Comparison of ENCODE assay signal across 20 cellular contexts in genomic region chr10:97390096-97390495, GRCh38.
"Had no signal": no experiment of that assay in that cellular context is flagged by ENCODE, and none has a peak within 500 bp of the region (broad histone marks: within the 10 kb centered on the region; RNA-seq: fewer than 3 reads in every experiment).

No MANE protein-coding gene starts in this region.

- H3K9me3 Mint-ChIP-seq: endodermal cell, mesothelial cell of epicardium, naive B cell had no signal

- ATAC-seq: left colon had no signal

- H3K9me3 ChIP-seq: colonic mucosa, heart left ventricle, ovary, right atrium auricular region, stomach, thoracic aorta, transverse colon had no signal

- H3K4me1 Mint-ChIP-seq: endodermal cell, mesothelial cell of epicardium had no signal

- H3K27me3 ChIP-seq: colonic mucosa, heart left ventricle, ovary, right atrium auricular region, stomach, transverse colon had no signal

- DNase-seq: colonic mucosa; effector CD4-positive, alpha-beta T cell; endodermal cell; erythroblast; foreskin melanocyte; hippocampal formation; left colon; mammary epithelial cell; naive B cell; ovary; small intestine; stimulated activated CD4-positive, alpha-beta T cell treated with anti-CD3 and anti-CD28 coated beads, Interleukin-12 subunit alpha, Interleukin-12 subunit beta, amount 100 ng/mL, for 4 hours; stimulated activated naive CD4-positive, alpha-beta T cell; stomach; substantia nigra; transverse colon had no signal

- H3K27me3 Mint-ChIP-seq: naive B cell had no signal

- H3K4me1 ChIP-seq: colonic mucosa, right atrium auricular region, stomach, transverse colon had no signal

- H3K4me3 Mint-ChIP-seq: endodermal cell, mesothelial cell of epicardium had no signal

- H3K4me3 ChIP-seq: colonic mucosa, heart left ventricle, ovary, right atrium auricular region, stomach, thoracic aorta, transverse colon had no signal

- H3K36me3 ChIP-seq: ovary had no signal

- H3K27ac Mint-ChIP-seq: endodermal cell, mesothelial cell of epicardium had no signal

- H3K27ac ChIP-seq: colonic mucosa, ovary, right atrium auricular region, stomach, thoracic aorta, transverse colon had no signal
